ENCODE assay signal across 1 cellular context in genomic region chr13:80924596-80924995, GRCh38.
TF ChIP-seq lines count a peak whose summit lies in the region.

No MANE protein-coding gene starts in this region.

TF ChIP-seq in GM12878, 131 proteins besides CTCF, POLR2A, EP300 and RAD21:
- TF ChIP-seq MLLT1 (IDR thresholded peaks at IDR 0.05) (no peak), RELA (IDR thresholded peaks at IDR 0.05; ENCODE audit: borderline replicate concordance, partially characterized antibody) (no peak), IKZF2 (IDR thresholded peaks at IDR 0.05) (no peak), REST (IDR thresholded peaks at IDR 0.05; ENCODE audit: low read depth, low read length) (no peak), MEF2A (IDR thresholded peaks at IDR 0.05; ENCODE audit: insufficient read depth, low read depth, low read length) (no peak), TARDBP (IDR thresholded peaks at IDR 0.05; ENCODE audit: borderline replicate concordance) (no peak), POLR2AphosphoS2 (IDR thresholded peaks at IDR 0.05; ENCODE audit: low read depth, low read length) (no peak), TCF7 (IDR thresholded peaks at IDR 0.05; ENCODE audit: borderline replicate concordance) (no peak), SREBF1 (IDR thresholded peaks at IDR 0.05; ENCODE audit: low read length) (no peak), SREBF2 (IDR thresholded peaks at IDR 0.05; ENCODE audit: low read length) (no peak), RAD51 (IDR thresholded peaks at IDR 0.05) (no peak), EZH2 (IDR thresholded peaks at IDR 0.05; ENCODE audit: borderline replicate concordance, control insufficient read depth, low read depth, low read length) (no peak), ZSCAN29 (IDR thresholded peaks at IDR 0.05) (no peak), PRDM15 (CRISPR knock-in tag; IDR thresholded peaks at IDR 0.05) (no peak), ESRRA (IDR thresholded peaks at IDR 0.05; ENCODE audit: low read length) (no peak), CUX1 (IDR thresholded peaks at IDR 0.05; ENCODE audit: insufficient replicate concordance, low read depth, low read length) (no peak), RELB (IDR thresholded peaks at IDR 0.05; ENCODE audit: low read depth) (no peak), ZNF622 (IDR thresholded peaks at IDR 0.05) (no peak), EGR1 (IDR thresholded peaks at IDR 0.05; ENCODE audit: borderline replicate concordance in 1 of 2, low read depth in 2 of 2, low read length in 2 of 2) (no peak)
